15 cellular contexts compared by ENCODE assay signal in the genomic region with DNA sequence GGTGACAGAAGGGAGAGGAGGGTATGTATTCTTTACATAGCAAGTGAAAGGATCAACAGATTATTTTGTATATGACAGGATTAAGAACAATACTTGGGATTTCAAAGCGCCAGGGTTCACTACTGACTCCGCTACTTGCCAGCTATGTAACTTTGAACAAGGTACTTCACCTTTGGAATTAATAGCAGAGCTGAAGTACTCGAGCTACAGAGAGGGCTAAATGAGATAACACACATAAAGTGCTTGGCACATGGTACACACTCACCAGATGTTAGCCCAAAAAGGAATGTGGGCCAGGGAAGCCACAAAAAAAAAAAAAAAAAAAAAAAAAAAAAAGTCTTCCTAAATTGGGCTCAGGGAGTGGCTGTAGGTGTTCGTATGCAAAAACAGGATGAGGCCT.
DNase-seq lines count a peak whose midpoint lies in the region; ATAC-seq and TF ChIP-seq lines count a peak whose summit lies in the region.
"Had no signal": no experiment of that assay in that cellular context is flagged by ENCODE, and none has a peak within 500 bp of the region (broad histone marks: within the 10 kb centered on the region; RNA-seq: fewer than 3 reads in every experiment).

No MANE protein-coding gene starts in this region.

- intact Hi-C loops in lower lobe of right lung (cut with DNase I): no loop called here

- peak; percentile 78 to 87 for ATAC-seq in lower lobe of right lung
- ATAC-seq in HG02678 (IDR thresholded peaks at IDR 0.05; ENCODE audit: unreplicated experiment): no peak
- ATAC-seq: HCT116, K562 had no signal

- no peak overlapping the region for H3K4me3 ChIP-seq in lower lobe of right lung
- H3K4me3 ChIP-seq in coronary artery: no peak overlapping the region
- H3K4me3 ChIP-seq: BLaER1, K562 had no signal

- H3K4me1 ChIP-seq in lower lobe of right lung: peaks cover 7% of the 10 kb centered on the region
- H3K4me1 ChIP-seq: BLaER1 had no signal

- H3K27ac ChIP-seq in lower lobe of right lung: no peak overlapping the region
- H3K27ac ChIP-seq in coronary artery: no peak overlapping the region
- H3K27ac ChIP-seq: 22Rv1, BLaER1 had no signal

- DNase-seq in DMS53 (lab: John Stamatoyannopoulos, UW): peak; percentile 36
- DNase-seq in DMS53 treated with DMSO at 0.1 percent for 48 hours (lab: John Stamatoyannopoulos, UW; ENCODE audit: unreplicated experiment): no peak
- DNase-seq in NCI-H524 (lab: John Stamatoyannopoulos, UW): peak; percentile 64 to 74
- DNase-seq in lower lobe of right lung: no peak
- DNase-seq in AG20443 (ENCODE audit: low spot score): no peak
- no peak for DNase-seq in coronary artery (ENCODE audit: low spot score)
- DNase-seq: AML-193; Caco-2; CD8-positive, alpha-beta memory T cell; GDM1 had no signal

- TF ChIP-seq CTCF in lower lobe of right lung (IDR thresholded peaks at IDR 0.05): no peak
- no peak for TF ChIP-seq CTCF in coronary artery (IDR thresholded peaks at IDR 0.05)

- no peaks in the 10 kb centered on the region for H3K27me3 ChIP-seq in lower lobe of right lung (ENCODE audit: low read depth)
- H3K27me3 ChIP-seq: BLaER1 had no signal

- H3K9me3 ChIP-seq in lower lobe of right lung: no peaks in the 10 kb centered on the region
- H3K9me3 ChIP-seq: BLaER1 had no signal

- H3K36me3 ChIP-seq in lower lobe of right lung: no peaks in the 10 kb centered on the region
- H3K36me3 ChIP-seq: BLaER1 had no signal

Comparison
In these comparisons a context has a peak if more than half of its experiments do, and no peak if none do; other contexts are left out.
1. DNase-seq: peak in DMS53 (single experiment) and NCI-H524 (2 of 2); none in DMS53 treated with DMSO at 0.1 percent for 48 hours (single experiment), lower lobe of right lung (single experiment), AG20443 (single experiment) and coronary artery (single experiment).